Comparison of ENCODE assay signal across 1 cellular context in genomic region chr17:2388020-2388704, GRCh38.
TF ChIP-seq lines count a peak whose summit lies in the region.

No MANE protein-coding gene starts in this region.

TF ChIP-seq in HepG2, 621 proteins besides CTCF, POLR2A, EP300 and RAD21:
- TF ChIP-seq MLXIP (CRISPR knock-in tag; IDR thresholded peaks at IDR 0.05; ENCODE audit: borderline replicate concordance) = no peak
- TF ChIP-seq THAP7 (CRISPR knock-in tag; IDR thresholded peaks at IDR 0.05) = no peak
- TF ChIP-seq CHCHD3 (CRISPR knock-in tag; IDR thresholded peaks at IDR 0.05) = no peak
- TF ChIP-seq ATF2 (CRISPR knock-in tag; IDR thresholded peaks at IDR 0.05) = no peak
- no peak for TF ChIP-seq ZBTB7A (CRISPR knock-in tag; IDR thresholded peaks at IDR 0.05)
- TF ChIP-seq MAFK (conservative IDR thresholded peaks at IDR 0.05 in 1 of 2, IDR thresholded peaks at IDR 0.05 in 1 of 2; ENCODE audit: low read length in 2 of 2) = no peak
- no peak for TF ChIP-seq ZNF724P (CRISPR knock-in tag; IDR thresholded peaks at IDR 0.05; ENCODE audit: borderline replicate concordance)
- no peak for TF ChIP-seq MTF1 (CRISPR knock-in tag; IDR thresholded peaks at IDR 0.05)
- TF ChIP-seq CBX2 (IDR thresholded peaks at IDR 0.05; ENCODE audit: low read depth, low read length) = no peak
- no peak for TF ChIP-seq CBX2 (CRISPR knock-in tag; IDR thresholded peaks at IDR 0.05; ENCODE audit: low read depth)
- no peak for TF ChIP-seq ZNF317 (CRISPR knock-in tag; IDR thresholded peaks at IDR 0.05)
- no peak for TF ChIP-seq HNF4G (IDR thresholded peaks at IDR 0.05; ENCODE audit: borderline replicate concordance, low read depth, low read length)
- TF ChIP-seq HNF4G (CRISPR knock-in tag; IDR thresholded peaks at IDR 0.05; ENCODE audit: borderline replicate concordance, low read depth) = no peak
- no peak for TF ChIP-seq ZNF746 (CRISPR knock-in tag; IDR thresholded peaks at IDR 0.05)
- no peak for TF ChIP-seq ZNF18 (CRISPR knock-in tag; IDR thresholded peaks at IDR 0.05; ENCODE audit: insufficient replicate concordance)
TF ChIP-seq in HepG2: peak in this region for 0.
